ENCODE assay signal across 37 cellular contexts in the genomic region with DNA sequence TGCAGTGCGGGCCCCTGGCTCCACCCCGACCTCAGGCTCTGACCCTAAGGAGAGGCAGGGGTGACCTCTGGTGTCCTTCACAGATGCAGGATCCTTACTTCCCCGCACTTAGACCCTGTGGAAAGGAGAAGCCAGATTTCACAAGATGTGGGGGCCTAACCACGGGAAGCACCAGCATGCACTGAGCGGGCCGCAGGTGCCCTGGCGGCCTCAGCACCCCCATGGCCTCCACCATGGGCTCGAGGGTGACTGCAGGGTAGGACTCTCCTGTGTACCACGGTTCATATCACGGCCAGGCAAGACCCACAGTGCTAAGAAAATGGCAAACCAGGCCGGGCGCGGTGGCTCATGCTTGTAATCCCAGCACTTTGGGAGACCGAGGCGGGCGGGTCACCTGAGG.
"Had no signal": no experiment of that assay in that cellular context is flagged by ENCODE, and none has a peak within 500 bp of the region (broad histone marks: within the 10 kb centered on the region; RNA-seq: fewer than 3 reads in every experiment).

No MANE protein-coding gene starts in this region.

- H3K36me3 Mint-ChIP-seq: activated CD8-positive, alpha-beta memory T cell treated with anti-CD3 and anti-CD28 coated beads, Interleukin-2, amount 10 ng/mL, durations not matched to agents 7 days and 5 days; activated naive CD4-positive, alpha-beta T cell treated with anti-CD3 and anti-CD28 coated beads, Interleukin-2, amount 10 ng/mL, durations not matched to agents 7 days and 5 days; activated naive CD8-positive, alpha-beta T cell; brain had no signal

- H3K27me3 ChIP-seq: MG63, Peyer's patch, SJSA1 had no signal

- H3K27ac ChIP-seq: Peyer's patch, SJSA1 had no signal

- H3K4me1 ChIP-seq: Peyer's patch, SJSA1 had no signal

- H3K27me3 Mint-ChIP-seq: activated CD4-positive, alpha-beta memory T cell treated with anti-CD3 and anti-CD28 coated beads, Interleukin-2, amount 10 ng/mL, durations not matched to agents 7 days and 5 days; activated CD8-positive, alpha-beta memory T cell treated with anti-CD3 and anti-CD28 coated beads, Interleukin-2, amount 10 ng/mL, durations not matched to agents 7 days and 5 days; activated naive CD4-positive, alpha-beta T cell treated with anti-CD3 and anti-CD28 coated beads, Interleukin-2, amount 10 ng/mL, durations not matched to agents 7 days and 5 days; activated naive CD8-positive, alpha-beta T cell had no signal

- DNase-seq: activated CD4-positive, alpha-beta memory T cell treated with anti-CD3 and anti-CD28 coated beads, Interleukin-2, amount 10 ng/mL, durations not matched to agents 7 days and 5 days; activated CD4-positive, alpha-beta T cell treated with anti-CD3 and anti-CD28 coated beads for 4 hours; activated CD4-positive, CD25-positive, alpha-beta regulatory T cell treated with anti-CD3 and anti-CD28 coated beads, Interleukin-2, amount 50 U/mL, for 72 hours; activated CD8-positive, alpha-beta memory T cell treated with anti-CD3 and anti-CD28 coated beads for 24 hours; activated CD8-positive, alpha-beta memory T cell treated with anti-CD3 and anti-CD28 coated beads, Interleukin-2, amount 10 ng/mL, durations not matched to agents 7 days and 5 days; activated CD8-positive, alpha-beta memory T cell treated with anti-CD3 and anti-CD28 coated beads, Interleukin-2, amount 50 U/mL, for 48 hours; activated effector memory CD4-positive, alpha-beta T cell treated with Interleukin-2 at 50 U/mL for 16 hours; activated naive CD4-positive, alpha-beta T cell treated with anti-CD3 and anti-CD28 coated beads, Interleukin-2, amount 10 ng/mL, durations not matched to agents 7 days and 5 days; activated naive CD8-positive, alpha-beta T cell treated with anti-CD3 and anti-CD28 coated beads, Interleukin-2, amount 50 U/mL, for 24 hours; activated T-cell treated with anti-CD3 and anti-CD28 coated beads, Interleukin-2, amount 50 U/mL, for 48 hours; anterior cingulate cortex; caudate nucleus; Kasumi-1; KG1; MG63; NCI-H1092; NCI-H1417; NCI-H146; NCI-H187; NCI-H2029 treated with DMSO at 0.1 percent for 48 hours; NCI-H2107; NCI-H2171; NCI-H510A; NCI-H526; NCI-H748 treated with DMSO at 0.1 percent for 48 hours; NK-92 treated with Interleukin-12 subunit alpha and Interleukin-12 subunit beta, amount 100 ng/mL, for 24 hours; PC-3; Peyer's patch; RPMI8226; SHP77 treated with DMSO at 0.1 percent for 48 hours; SK-N-SH had no signal

- ATAC-seq: activated CD8-positive, alpha-beta memory T cell treated with anti-CD3 and anti-CD28 coated beads, Interleukin-2, amount 10 ng/mL, durations not matched to agents 7 days and 5 days; activated naive CD8-positive, alpha-beta T cell treated with anti-CD3 and anti-CD28 coated beads, Interleukin-2, amount 50 U/mL, for 24 hours; PC-3 had no signal

- H3K4me3 Mint-ChIP-seq: activated CD4-positive, alpha-beta memory T cell treated with anti-CD3 and anti-CD28 coated beads, Interleukin-2, amount 10 ng/mL, durations not matched to agents 7 days and 5 days; activated CD8-positive, alpha-beta memory T cell treated with anti-CD3 and anti-CD28 coated beads, Interleukin-2, amount 10 ng/mL, durations not matched to agents 7 days and 5 days; activated naive CD4-positive, alpha-beta T cell treated with anti-CD3 and anti-CD28 coated beads, Interleukin-2, amount 10 ng/mL, durations not matched to agents 7 days and 5 days; activated naive CD8-positive, alpha-beta T cell; activated naive CD8-positive, alpha-beta T cell treated with anti-CD3 and anti-CD28 coated beads, Interleukin-2, amount 50 U/mL, for 24 hours; brain; T-helper 1 cell treated with Interleukin-12 subunit alpha and Interleukin-12 subunit beta and Interleukin-4 antibody, amounts not matched to agents 30 μg/mL and 1 μg/mL, for 36 hours; T-helper 2 cell treated with Interferon-gamma antibody and Interleukin-4, amounts not matched to agents 5 μg/mL and 100 μg/mL, for 36 hours; WTC11 had no signal

- H3K4me3 ChIP-seq: MG63, Peyer's patch, SJSA1 had no signal

- H3K27ac Mint-ChIP-seq: activated CD4-positive, alpha-beta memory T cell treated with anti-CD3 and anti-CD28 coated beads, Interleukin-2, amount 10 ng/mL, durations not matched to agents 7 days and 5 days; activated CD8-positive, alpha-beta memory T cell treated with anti-CD3 and anti-CD28 coated beads, Interleukin-2, amount 10 ng/mL, durations not matched to agents 7 days and 5 days; activated naive CD4-positive, alpha-beta T cell treated with anti-CD3 and anti-CD28 coated beads, Interleukin-2, amount 10 ng/mL, durations not matched to agents 7 days and 5 days; activated naive CD8-positive, alpha-beta T cell; activated naive CD8-positive, alpha-beta T cell treated with anti-CD3 and anti-CD28 coated beads, Interleukin-2, amount 50 U/mL, for 24 hours; brain; T-helper 1 cell treated with Interleukin-12 subunit alpha and Interleukin-12 subunit beta and Interleukin-4 antibody, amounts not matched to agents 30 μg/mL and 1 μg/mL, for 36 hours; T-helper 2 cell treated with Interferon-gamma antibody and Interleukin-4, amounts not matched to agents 5 μg/mL and 100 μg/mL, for 36 hours; WTC11 had no signal

- H3K9me3 ChIP-seq: MG63, SJSA1, SK-N-SH had no signal

- H3K36me3 ChIP-seq: MG63, Peyer's patch, SJSA1 had no signal

- H3K4me1 Mint-ChIP-seq: activated CD4-positive, alpha-beta memory T cell treated with anti-CD3 and anti-CD28 coated beads, Interleukin-2, amount 10 ng/mL, durations not matched to agents 7 days and 5 days; activated CD8-positive, alpha-beta memory T cell treated with anti-CD3 and anti-CD28 coated beads, Interleukin-2, amount 10 ng/mL, durations not matched to agents 7 days and 5 days; activated naive CD4-positive, alpha-beta T cell treated with anti-CD3 and anti-CD28 coated beads, Interleukin-2, amount 10 ng/mL, durations not matched to agents 7 days and 5 days; activated naive CD8-positive, alpha-beta T cell treated with anti-CD3 and anti-CD28 coated beads, Interleukin-2, amount 50 U/mL, for 24 hours; brain had no signal
